9 cellular contexts compared by ENCODE assay signal in the genomic region with DNA sequence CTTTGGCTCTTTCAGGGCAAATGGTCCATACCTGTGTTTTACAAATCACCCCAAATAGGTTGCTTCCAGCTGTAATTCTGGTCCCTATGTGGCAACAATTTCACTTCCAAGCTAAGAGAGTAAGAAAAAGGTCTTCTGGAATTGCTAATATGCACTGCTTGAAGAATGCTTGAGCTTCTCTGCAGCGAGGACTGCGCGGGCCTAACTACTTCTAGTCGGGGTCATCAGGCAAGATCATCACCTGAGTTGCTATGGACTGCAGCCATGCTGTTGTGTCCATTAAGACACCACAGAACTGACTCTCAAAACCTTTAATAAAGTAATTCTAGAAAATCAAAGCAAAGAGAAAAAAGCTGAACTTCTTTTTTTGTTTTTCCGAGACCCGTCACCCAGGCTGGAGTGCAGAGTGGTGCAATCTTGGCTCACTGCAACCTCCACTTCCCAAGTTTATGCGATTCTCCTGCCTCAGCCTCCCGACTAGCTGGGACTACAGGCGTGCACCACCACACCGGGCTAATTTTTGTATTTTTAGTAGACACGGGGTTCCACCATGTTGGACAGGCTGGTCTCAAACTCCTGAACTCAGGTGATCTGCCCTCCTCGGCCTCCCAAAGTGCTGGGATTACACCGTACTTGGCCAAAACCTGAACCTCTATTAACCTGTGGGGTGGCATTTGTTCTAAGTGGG. TPM values are rescaled to one million over a fixed set of nuclear protein-coding genes. Genes with fewer than 3 reads are reported as not detected.
DNase-seq lines count a peak whose midpoint lies in the region; FAIRE-seq and TF ChIP-seq lines count a peak whose summit lies in the region.
"Had no signal": no experiment of that assay in that cellular context is flagged by ENCODE, and none has a peak within 500 bp of the region (broad histone marks: within the 10 kb centered on the region; RNA-seq: fewer than 3 reads in every experiment).

No MANE protein-coding gene starts in this region.

- intact Hi-C loops in stomach (cut with DNase I; ENCODE audit: low total_unique reads): no loop called here

- no peak for FAIRE-seq in keratinocyte (lab: Jason Lieb, UNC)

- H2AFZ ChIP-seq in keratinocyte (ENCODE audit: control insufficient read depth, low read length): no peak overlapping the region

- 80 to 85% (median 83%) methylated on average over 13 of the region's 13 CpGs for WGBS in stomach, 5 donors

- no peaks in the 10 kb centered on the region for H3K9me3 Mint-ChIP-seq in T-helper 1 cell treated with Interleukin-12 subunit alpha and Interleukin-12 subunit beta and Interleukin-4 antibody, amounts not matched to agents 30 μg/mL and 1 μg/mL, for 36 hours
- no peaks in the 10 kb centered on the region for H3K9me3 Mint-ChIP-seq in activated naive CD8-positive, alpha-beta T cell (ENCODE audit: low read depth)

- H3K9me3 ChIP-seq in keratinocyte (ENCODE audit: control insufficient read depth, low read depth, low read length) (no peaks in the 10 kb centered on the region), stomach (no peaks in the 10 kb centered on the region)

- TF ChIP-seq POLR2A in stomach (IDR thresholded peaks at IDR 0.05): no peak

- H3K27ac ChIP-seq in keratinocyte (ENCODE audit: control insufficient read depth, insufficient read depth, low read length): peak overlapping the region; percentile 83
- H3K27ac ChIP-seq in stomach: peak overlapping the region; percentile 87 to 99 (median 98)

- H3K4me3 ChIP-seq in keratinocyte (ENCODE audit: control insufficient read depth in 2 of 3, extremely low read depth in 1 of 3, insufficient read depth in 2 of 3, low read depth in 1 of 3, low read length in 3 of 3): peak overlapping the region; percentile 68 to 81 (median 74)
- peak overlapping the region in 3 of 4 donors; percentile 59 to 85 (median 66) for H3K4me3 ChIP-seq in stomach

- H3K4me3 Mint-ChIP-seq in T-helper 1 cell treated with Interleukin-12 subunit alpha and Interleukin-12 subunit beta and Interleukin-4 antibody, amounts not matched to agents 30 μg/mL and 1 μg/mL, for 36 hours: peak overlapping the region; percentile 86
- H3K4me3 Mint-ChIP-seq in activated naive CD8-positive, alpha-beta T cell: peak overlapping the region; percentile 94

- TF ChIP-seq CTCF in keratinocyte (optimal IDR thresholded peaks at IDR 0.05 in 1 of 3, IDR thresholded peaks at IDR 0.05 in 1 of 3, conservative IDR thresholded peaks at IDR 0.05 in 1 of 3; ENCODE audit: extremely low read depth in 1 of 3, insufficient read depth in 2 of 3, low read length in 3 of 3) (no peak), stomach (IDR thresholded peaks at IDR 0.05) (no peak)

- dilution Hi-C loops in keratinocyte (cut with MboI; ENCODE audit: extremely low pct_ligation_motif_present, low sequenced_read_pairs): no loop called here

- peak overlapping the region; percentile 89 for H3K4me2 ChIP-seq in keratinocyte (ENCODE audit: control insufficient read depth, extremely low read depth, insufficient read depth, low read depth, low read length)

- H3K27me3 ChIP-seq in keratinocyte (ENCODE audit: control insufficient read depth, extremely low read depth, insufficient read depth, low read length) (no peaks in the 10 kb centered on the region), stomach (no peaks in the 10 kb centered on the region)

- TF ChIP-seq EP300 in stomach (IDR thresholded peaks at IDR 0.05): no peak

- H3K36me3 Mint-ChIP-seq in T-helper 1 cell treated with Interleukin-12 subunit alpha and Interleukin-12 subunit beta and Interleukin-4 antibody, amounts not matched to agents 30 μg/mL and 1 μg/mL, for 36 hours (ENCODE audit: low read depth): peaks cover 26% of the 10 kb centered on the region
- H3K36me3 Mint-ChIP-seq in activated naive CD8-positive, alpha-beta T cell: peaks cover 10% of the 10 kb centered on the region

- H4K20me1 ChIP-seq in keratinocyte (ENCODE audit: control insufficient read depth, extremely low read depth, insufficient read depth, low read length): no peaks in the 10 kb centered on the region

- peaks cover 42% of the 10 kb centered on the region for H3K4me1 Mint-ChIP-seq in T-helper 1 cell treated with Interleukin-12 subunit alpha and Interleukin-12 subunit beta and Interleukin-4 antibody, amounts not matched to agents 30 μg/mL and 1 μg/mL, for 36 hours (ENCODE audit: low read depth)
- H3K4me1 Mint-ChIP-seq in activated naive CD8-positive, alpha-beta T cell (ENCODE audit: low read depth): peaks cover 58% of the 10 kb centered on the region

- H3K36me3 ChIP-seq in keratinocyte (ENCODE audit: control insufficient read depth in 2 of 2, extremely low read depth in 1 of 2, insufficient read depth in 2 of 2, low read length in 2 of 2) (peaks cover 3 to 13% of the 10 kb centered on the region in 2 experiments), stomach (peaks cover 0 to 10% (median 9%) of the 10 kb centered on the region in 4 donors)

- no peaks in the 10 kb centered on the region for H3K9me1 ChIP-seq in keratinocyte (ENCODE audit: control insufficient read depth, extremely low read depth, insufficient read depth, low read length)

- H3K79me2 ChIP-seq in keratinocyte (ENCODE audit: control insufficient read depth, insufficient read depth, low read length): peaks cover 58% of the 10 kb centered on the region

- H3K9ac ChIP-seq in keratinocyte (ENCODE audit: control insufficient read depth, extremely low read depth, insufficient read depth, low read length): no peak overlapping the region

- peak overlapping the region; percentile 88 for H3K27ac Mint-ChIP-seq in T-helper 1 cell treated with Interleukin-12 subunit alpha and Interleukin-12 subunit beta and Interleukin-4 antibody, amounts not matched to agents 30 μg/mL and 1 μg/mL, for 36 hours
- H3K27ac Mint-ChIP-seq in activated naive CD8-positive, alpha-beta T cell: peak overlapping the region; percentile 93

- DNase-seq in T-helper 1 cell (no peak), keratinocyte (ENCODE audit: low read depth, low spot score) (no peak), stomach (no peak), NCI-H2171 treated with DMSO at 0.1 percent for 48 hours (lab: John Stamatoyannopoulos, UW) (no peak), nucleus accumbens (lab: John Stamatoyannopoulos, UW) (no peak), SKM-1 (lab: John Stamatoyannopoulos, UW; ENCODE audit: unreplicated experiment) (no peak)
- DNase-seq: NCI-H187 had no signal

- H3K27me3 Mint-ChIP-seq in T-helper 1 cell treated with Interleukin-12 subunit alpha and Interleukin-12 subunit beta and Interleukin-4 antibody, amounts not matched to agents 30 μg/mL and 1 μg/mL, for 36 hours (ENCODE audit: low read depth): no peaks in the 10 kb centered on the region
- H3K27me3 Mint-ChIP-seq in activated naive CD8-positive, alpha-beta T cell: no peaks in the 10 kb centered on the region

- H3K4me1 ChIP-seq in keratinocyte (ENCODE audit: control insufficient read depth, extremely low read depth, insufficient read depth, low read length) (peaks cover 45% of the 10 kb centered on the region), stomach (peaks cover 54 to 73% (median 65%) of the 10 kb centered on the region in 4 donors)

RNA-seq across cellular contexts. Expression of a gene that starts 2.2 kb away (rescaled TPM):
- polyA plus RNA-seq in keratinocyte (23.8 to 40.7 TPM (median 32.6 TPM) in 3 replicates), stomach (10 to 100 TPM; 17.9 to 45.1 (median 20.8) TPM)
- polyA plus RNA-seq in keratinocyte (2011; ENCODE audit: low read depth): 6.0 TPM
- 29.7 and 32.1 TPM in 2 replicates for polyA plus RNA-seq in keratinocyte (2011; cell fraction: cytosol; rRNA removed)
- 39.0 and 39.2 TPM in 2 replicates for polyA plus RNA-seq in keratinocyte (2011; cell fraction: nucleus; rRNA removed)
- polyA plus RNA-seq in keratinocyte (2012; ENCODE audit: low replicate concordance): 20.6 and 34.6 TPM in 2 replicates
- polyA minus RNA-seq in keratinocyte: 23.5 to 56.9 TPM (median 33.5 TPM) in 3 replicates
- polyA minus RNA-seq in keratinocyte (2011; cell fraction: cytosol; rRNA and poly(A)+ RNA removed): 38.6 TPM
- polyA minus RNA-seq in keratinocyte (2011; cell fraction: nucleus; rRNA and poly(A)+ RNA removed): 19.1 and 31.5 TPM in 2 replicates
- 10 to 100 TPM; 21.0 to 66.1 (median 35.7) TPM for total RNA-seq in stomach

RNA-seq across cellular contexts. Expression of a gene that starts 7.2 kb away (rescaled TPM):
- polyA plus RNA-seq in keratinocyte (9.7 to 19.8 TPM (median 16.3 TPM) in 3 replicates), stomach (10 to 100 TPM in 2 of 3 donors, 1 to 10 TPM in 1; 9.2 to 18.6 (median 11.0) TPM)
- polyA plus RNA-seq in keratinocyte (2011; ENCODE audit: low read depth): 28.5 TPM
- 7.8 and 12.9 TPM in 2 replicates for polyA plus RNA-seq in keratinocyte (2011; cell fraction: cytosol; rRNA removed)
- polyA plus RNA-seq in keratinocyte (2011; cell fraction: nucleus; rRNA removed): 28.5 and 32.0 TPM in 2 replicates
- 15.9 and 21.3 TPM in 2 replicates for polyA plus RNA-seq in keratinocyte (2012; ENCODE audit: low replicate concordance)
- polyA minus RNA-seq in keratinocyte: 26.2 to 57.6 TPM (median 36.7 TPM) in 3 replicates
- 16.3 TPM for polyA minus RNA-seq in keratinocyte (2011; cell fraction: cytosol; rRNA and poly(A)+ RNA removed)
- 19.1 and 20.2 TPM in 2 replicates for polyA minus RNA-seq in keratinocyte (2011; cell fraction: nucleus; rRNA and poly(A)+ RNA removed)
- 100 to 1,000 TPM in 1 of 5 donors, 10 to 100 TPM in 4; 23.8 to 199 (median 41.6) TPM for total RNA-seq in stomach

RNA-seq across cellular contexts. Expression of a gene that starts 16.8 kb away (rescaled TPM):
- polyA plus RNA-seq in keratinocyte (45.3 to 85.6 TPM (median 81.8 TPM) in 3 replicates), stomach (10 to 100 TPM; 31.5 to 58.2 (median 43.3) TPM)
- polyA plus RNA-seq in keratinocyte (2011; ENCODE audit: low read depth): 22.0 TPM
- 55.9 and 94.3 TPM in 2 replicates for polyA plus RNA-seq in keratinocyte (2011; cell fraction: cytosol; rRNA removed)
- 23.1 and 24.1 TPM in 2 replicates for polyA plus RNA-seq in keratinocyte (2011; cell fraction: nucleus; rRNA removed)
- 48.1 and 71.8 TPM in 2 replicates for polyA plus RNA-seq in keratinocyte (2012; ENCODE audit: low replicate concordance)
- polyA minus RNA-seq in keratinocyte: 20.3 to 50.9 TPM (median 35.2 TPM) in 3 replicates
- polyA minus RNA-seq in keratinocyte (2011; cell fraction: cytosol; rRNA and poly(A)+ RNA removed): 41.4 TPM
- polyA minus RNA-seq in keratinocyte (2011; cell fraction: nucleus; rRNA and poly(A)+ RNA removed): 5.1 and 9.5 TPM in 2 replicates
- 10 to 100 TPM; 22.6 to 66.5 (median 26.1) TPM for total RNA-seq in stomach

RNA-seq across cellular contexts. Expression of a gene that starts 42.1 kb away (rescaled TPM):
- polyA plus RNA-seq in keratinocyte (39.5 to 45.0 TPM (median 40.3 TPM) in 3 replicates), stomach (10 to 100 TPM; 40.9 to 43.6 (median 41.3) TPM)
- polyA plus RNA-seq in keratinocyte (2011; ENCODE audit: low read depth): 18.5 TPM
- polyA plus RNA-seq in keratinocyte (2011; cell fraction: cytosol; rRNA removed): 30.3 and 34.5 TPM in 2 replicates
- 24.3 and 24.5 TPM in 2 replicates for polyA plus RNA-seq in keratinocyte (2011; cell fraction: nucleus; rRNA removed)
- polyA plus RNA-seq in keratinocyte (2012; ENCODE audit: low replicate concordance): 21.4 and 36.6 TPM in 2 replicates
- polyA minus RNA-seq in keratinocyte: 11.8 to 24.6 TPM (median 16.6 TPM) in 3 replicates
- 7.9 TPM for polyA minus RNA-seq in keratinocyte (2011; cell fraction: cytosol; rRNA and poly(A)+ RNA removed)
- 5.1 and 12.6 TPM in 2 replicates for polyA minus RNA-seq in keratinocyte (2011; cell fraction: nucleus; rRNA and poly(A)+ RNA removed)
- total RNA-seq in stomach: 10 to 100 TPM in 2 of 5 donors, 1 to 10 TPM in 3; 1.8 to 38.4 (median 9.9) TPM

RNA-seq across cellular contexts. Expression of a gene that starts 42.4 kb away (rescaled TPM):
- polyA plus RNA-seq in keratinocyte: 0.54 to 1.1 TPM (median 0.94 TPM) in 3 replicates
- polyA plus RNA-seq in keratinocyte (2011; ENCODE audit: low read depth): 0.31 TPM
- polyA plus RNA-seq in keratinocyte (2011; cell fraction: cytosol; rRNA removed): 0.12 and 0.17 TPM in 2 replicates
- 4.1 and 6.7 TPM in 2 replicates for polyA plus RNA-seq in keratinocyte (2011; cell fraction: nucleus; rRNA removed)
- 0.18 and 0.42 TPM in 2 replicates for polyA plus RNA-seq in keratinocyte (2012; ENCODE audit: low replicate concordance)
- 0.40 to 7.9 TPM in 2 of 3 replicates, not detected in the other for polyA minus RNA-seq in keratinocyte
- not detected for polyA minus RNA-seq in keratinocyte (2011; cell fraction: cytosol; rRNA and poly(A)+ RNA removed)
- polyA minus RNA-seq in keratinocyte (2011; cell fraction: nucleus; rRNA and poly(A)+ RNA removed): 1.5 and 3.5 TPM in 2 replicates
- total RNA-seq in stomach: 10 to 100 TPM in 1 of 5 donors, 1 to 10 TPM in 2, under 1 TPM in 2; under 0.01 to 39.1 (median 1.2) TPM
- polyA plus RNA-seq in stomach: 1 to 10 TPM in 1 of 3 donors, under 1 TPM in 2; 0.23 to 2.0 (median 0.44) TPM
